ENCODE assay signal across 8 cellular contexts in the genomic region with DNA sequence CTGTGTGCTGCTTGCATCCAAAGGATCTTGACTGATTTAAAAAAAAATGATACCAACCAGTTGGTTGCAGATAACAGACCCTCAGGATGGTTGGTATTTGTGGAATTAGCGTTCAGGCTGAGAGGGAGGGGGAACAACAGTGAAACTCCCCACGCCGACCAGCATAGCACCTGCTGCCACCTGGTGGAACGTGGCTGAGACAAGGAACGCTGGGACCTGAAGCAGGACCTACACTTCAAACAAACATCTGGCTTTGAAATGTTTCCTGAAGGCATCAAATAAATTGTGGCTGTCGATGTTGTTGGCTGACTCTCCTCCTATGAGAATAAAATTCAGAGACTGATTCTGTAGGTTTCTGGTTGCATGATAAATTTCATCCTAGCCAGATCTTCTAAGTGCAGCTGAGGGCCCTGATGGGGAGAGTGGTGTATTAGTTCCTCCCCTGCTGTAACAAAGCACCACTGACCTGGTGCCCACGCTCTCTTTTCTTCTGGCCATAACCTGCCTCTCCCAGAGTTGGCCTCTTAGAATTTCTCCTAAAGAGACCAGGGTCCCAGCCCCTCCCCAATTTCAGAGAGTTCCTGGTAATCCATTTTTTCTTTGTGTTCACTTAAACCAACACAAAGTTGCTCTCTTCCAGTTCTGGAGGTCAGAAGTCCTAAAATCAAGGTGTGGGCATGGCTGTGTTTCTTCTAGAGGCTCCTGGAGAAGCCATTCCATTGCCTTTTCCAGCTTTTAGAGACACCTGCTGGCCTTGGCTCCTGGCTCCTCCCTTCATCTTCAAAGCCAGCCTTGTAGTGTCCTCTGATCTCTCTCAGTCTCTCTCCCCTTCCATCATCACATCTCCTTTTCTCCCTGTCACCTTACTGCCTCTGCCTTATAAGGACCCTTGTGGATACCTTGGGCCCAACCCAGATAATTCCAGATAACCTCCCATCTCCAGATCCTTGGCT. TPM values are rescaled to one million over a fixed set of nuclear protein-coding genes. Genes with fewer than 3 reads are reported as not detected.
A peak's percentile ranks its signal among the peaks of the same experiment; 100 is the strongest.
DNase-seq lines count a peak whose midpoint lies in the region; ATAC-seq and TF ChIP-seq lines count a peak whose summit lies in the region.

No MANE protein-coding gene starts in this region.

- peak in 1 of 2 donors; percentile 77 for TF ChIP-seq CTCF in right atrium auricular region (IDR thresholded peaks at IDR 0.05)
- peak; percentile 60 for TF ChIP-seq CTCF in foreskin fibroblast (IDR thresholded peaks at IDR 0.05; ENCODE audit: low read depth, low read length)

- intact Hi-C loops in Right ventricle myocardium inferior (cut with DNase I) (loop anchor here (2.0 kb wide), 1 partner anchor 23 kb away; no protein-coding TSS in a partner anchor), posterior cingulate gyrus (cut with DNase I) (loop anchor here (5.0 kb wide), 1 partner anchor 75 kb away; no protein-coding TSS in a partner anchor)

- peaks cover 17% of the 10 kb centered on the region for H3K27me3 Mint-ChIP-seq in activated T-cell treated with anti-CD3 and anti-CD28 coated beads, Interleukin-2, amount 50 U/mL, for 72 hours (ENCODE audit: low read depth)

- H3K4me3 ChIP-seq in right atrium auricular region = no peak overlapping the region
- H3K4me3 ChIP-seq in foreskin fibroblast (ENCODE audit: low read depth in 1 of 2, low read length in 2 of 2) = no peak overlapping the region

- no peaks in the 10 kb centered on the region for H3K36me3 ChIP-seq in right atrium auricular region

- no peaks in the 10 kb centered on the region for H3K27me3 ChIP-seq in right atrium auricular region

- H3K9me3 Mint-ChIP-seq in activated T-cell treated with anti-CD3 and anti-CD28 coated beads, Interleukin-2, amount 50 U/mL, for 72 hours = no peaks in the 10 kb centered on the region

- no peak for DNase-seq in Right ventricle myocardium inferior (ENCODE audit: missing footprints)
- DNase-seq in right atrium auricular region (ENCODE audit: low spot score) = no peak
- peak; percentile 70 for DNase-seq in NCI-H510A treated with DMSO at 0.1 percent for 48 hours (lab: John Stamatoyannopoulos, UW)
- peak; percentile 49 to 53 for DNase-seq in activated T-cell treated with anti-CD3 and anti-CD28 coated beads, Interleukin-2, amount 50 U/mL, for 72 hours
- DNase-seq in foreskin fibroblast = peak in 1 of 2 donors; percentile 58
- peak in 8 of 10 donors; percentile 41 to 91 (median 54) for DNase-seq in posterior cingulate gyrus

- H3K27ac Mint-ChIP-seq in activated T-cell treated with anti-CD3 and anti-CD28 coated beads, Interleukin-2, amount 50 U/mL, for 72 hours = peak overlapping the region; percentile 70

- peaks cover 0 to 20% of the 10 kb centered on the region in 2 donors for H3K4me1 ChIP-seq in right atrium auricular region

- H3K36me3 Mint-ChIP-seq in activated T-cell treated with anti-CD3 and anti-CD28 coated beads, Interleukin-2, amount 50 U/mL, for 72 hours (ENCODE audit: insufficient read depth in 2 of 2) = no peaks in the 10 kb centered on the region

- H3K4me1 Mint-ChIP-seq in activated T-cell treated with anti-CD3 and anti-CD28 coated beads, Interleukin-2, amount 50 U/mL, for 72 hours (ENCODE audit: low read depth) = peaks cover 11% of the 10 kb centered on the region

- no peak overlapping the region for H3K27ac ChIP-seq in right atrium auricular region

- H3K4me3 Mint-ChIP-seq in activated T-cell treated with anti-CD3 and anti-CD28 coated beads, Interleukin-2, amount 50 U/mL, for 72 hours = peak overlapping the region; percentile 29 to 57

- no peaks in the 10 kb centered on the region for H3K9me3 ChIP-seq in right atrium auricular region

- ATAC-seq in Right ventricle myocardium inferior (peak; percentile 63), HG02623 (IDR thresholded peaks at IDR 0.05; ENCODE audit: unreplicated experiment) (no peak), GM21619 (IDR thresholded peaks at IDR 0.05; ENCODE audit: unreplicated experiment) (no peak)
- peak; percentile 75 to 77 for ATAC-seq in activated T-cell treated with anti-CD3 and anti-CD28 coated beads, Interleukin-2, amount 50 U/mL, for 72 hours (replicated peaks in 1 of 2)

RNA-seq across cellular contexts. Expression of a gene that starts 17.3 kb away (rescaled TPM):
- 67.0 TPM for total RNA-seq in Right ventricle myocardium inferior
- 10 to 100 TPM; 25.4 to 25.7 TPM for total RNA-seq in right atrium auricular region
- 10 to 100 TPM; 64.5 to 69.5 TPM for total RNA-seq in activated T-cell treated with anti-CD3 and anti-CD28 coated beads, Interleukin-2, amount 50 U/mL, for 72 hours

RNA-seq across cellular contexts. Expression of a gene that starts 20.5 kb away (rescaled TPM):
- total RNA-seq in Right ventricle myocardium inferior (6.9 TPM), right atrium auricular region (1 to 10 TPM in 1 of 2 donors, under 1 TPM in 1; 0.24 to 2.1 TPM)
- 1 to 10 TPM in 1 of 2 donors, under 1 TPM in 1; 0.99 to 2.7 TPM for total RNA-seq in activated T-cell treated with anti-CD3 and anti-CD28 coated beads, Interleukin-2, amount 50 U/mL, for 72 hours

RNA-seq across cellular contexts. Expression of a gene that starts 30.9 kb away (rescaled TPM):
- total RNA-seq in Right ventricle myocardium inferior = 22.1 TPM
- 10 to 100 TPM; 10.7 to 18.1 TPM for total RNA-seq in right atrium auricular region
- 10 to 100 TPM; 32.7 to 44.5 TPM for total RNA-seq in activated T-cell treated with anti-CD3 and anti-CD28 coated beads, Interleukin-2, amount 50 U/mL, for 72 hours

Comparison
In these comparisons a context has a peak if more than half of its experiments do, and no peak if none do; other contexts are left out.
1. ATAC-seq: peak in Right ventricle myocardium inferior (single experiment) and activated T-cell treated with anti-CD3 and anti-CD28 coated beads, Interleukin-2, amount 50 U/mL, for 72 hours (2 of 2); none in HG02623 (single experiment) and GM21619 (single experiment).
2. DNase-seq: peak in NCI-H510A treated with DMSO at 0.1 percent for 48 hours (single experiment), activated T-cell treated with anti-CD3 and anti-CD28 coated beads, Interleukin-2, amount 50 U/mL, for 72 hours (2 of 2) and posterior cingulate gyrus (8 of 10); none in Right ventricle myocardium inferior (single experiment) and right atrium auricular region (single experiment).